ENCODE assay signal across 12 cellular contexts in genomic region chr9:131239307-131239975, GRCh38. TPM values are rescaled to one million over a fixed set of nuclear protein-coding genes. Genes with fewer than 3 reads are reported as not detected.
A peak's percentile ranks its signal among the peaks of the same experiment; 100 is the strongest.
DNase-seq lines count a peak whose midpoint lies in the region; FAIRE-seq and TF ChIP-seq lines count a peak whose summit lies in the region.
"Had no signal": no experiment of that assay in that cellular context is flagged by ENCODE, and none has a peak within 500 bp of the region (broad histone marks: within the 10 kb centered on the region; RNA-seq: fewer than 3 reads in every experiment).

No MANE protein-coding gene starts in this region.

- peak overlapping the region; percentile 4; the same call in 1 of the 2 replicates for H2BK12ac ChIP-seq in H1 (ENCODE audit: low read depth, low read length)

- H4K20me1 ChIP-seq in H1 (replicated peaks in 1 of 2; ENCODE audit: control insufficient read depth in 1 of 2, insufficient read depth in 2 of 2, low read length in 2 of 2) (no peaks in the 10 kb centered on the region), osteoblast (ENCODE audit: insufficient read depth, low read length) (no peaks in the 10 kb centered on the region)

- H3K4me1 ChIP-seq in H1 (replicated peaks in 1 of 4; ENCODE audit: control insufficient read depth in 3 of 4, insufficient read depth in 4 of 4, low read length in 3 of 4) (peaks cover 0 to 20% (median 16%) of the 10 kb centered on the region in 4 experiments; a peak in 6 of 7 replicates), osteoblast (ENCODE audit: insufficient read depth, low read length) (peaks cover 18% of the 10 kb centered on the region)

- intact Hi-C loops in activated CD4-positive, alpha-beta T cell treated with anti-CD3 and anti-CD28 coated beads, Interleukin-2, amount 10 ng/mL, durations not matched to agents 24 days and 14 days (cut with micrococcal nuclease): no loop called here

- H3K4me3 ChIP-seq in H1 (ENCODE audit: extremely low read depth in 1 of 4, insufficient read depth in 2 of 4, low read depth in 3 of 4, low read length in 4 of 4) (no peak overlapping the region), osteoblast (ENCODE audit: insufficient read depth, low read length) (no peak overlapping the region)
- H3K4me3 ChIP-seq: mucosa of descending colon, skin epidermis had no signal

- no peak overlapping the region for H4K91ac ChIP-seq in H1 (replicated peaks; ENCODE audit: insufficient read length, low read length)

- WGBS in H1 (ENCODE audit: extremely low coverage in 1 of 2, insufficient coverage in 1 of 2, insufficient read length in 1 of 2, insufficient replicate concordance in 2 of 2, low coverage in 1 of 2, low lambda C conversion rate in 2 of 2, missing lambda C conversion rate in 1 of 2), 2 experiments: 92% methylated on average over 18 of the region's 18 CpGs; no CpG with 5 or more reads in 1 of the 2 experiments

- no peak overlapping the region; the same call in 1 of the 2 replicates for H4K8ac ChIP-seq in H1 (ENCODE audit: extremely low read depth, insufficient read depth, low read length)

- no peak for TF ChIP-seq RAD21 in H1 (IDR thresholded peaks at IDR 0.05 in 1 of 2, conservative IDR thresholded peaks at IDR 0.05 in 1 of 2; ENCODE audit: low read depth in 2 of 2, low read length in 2 of 2)

- peaks cover 22% of the 10 kb centered on the region for H3K4me1 Mint-ChIP-seq in activated CD4-positive, alpha-beta T cell treated with anti-CD3 and anti-CD28 coated beads, Interleukin-2, amount 10 ng/mL, durations not matched to agents 24 days and 14 days

- TF ChIP-seq POLR2A in H1 (IDR thresholded peaks at IDR 0.05; ENCODE audit: control extremely low read depth in 1 of 2, low read depth in 2 of 2, low read length in 2 of 2): no peak

- H4K5ac ChIP-seq in H1 (ENCODE audit: insufficient read length, low read depth, low read length): no peak overlapping the region

- H2BK15ac ChIP-seq in H1 (ENCODE audit: low read length): peak overlapping the region; percentile 89; the same call in 1 of the 2 replicates

- no peaks in the 10 kb centered on the region for H3K27me3 Mint-ChIP-seq in activated CD4-positive, alpha-beta T cell treated with anti-CD3 and anti-CD28 coated beads, Interleukin-2, amount 10 ng/mL, durations not matched to agents 24 days and 14 days

- H3K56ac ChIP-seq in H1 (replicated peaks; ENCODE audit: insufficient read length, low read depth, low read length): no peak overlapping the region

- peak overlapping the region; percentile 48; the same call in 1 of the 2 replicates for H3K18ac ChIP-seq in H1 (ENCODE audit: extremely low read depth, low read length)

- DNase-seq in activated CD4-positive, alpha-beta T cell treated with anti-CD3 and anti-CD28 coated beads, Interleukin-2, amount 10 ng/mL, durations not matched to agents 24 days and 14 days: no peak
- DNase-seq in activated CD4-positive, alpha-beta T cell treated with anti-CD3 and anti-CD28 coated beads, Interleukin-2, amount 50 U/mL, for 48 hours: no peak
- DNase-seq in NCI-H2171 treated with DMSO at 0.1 percent for 48 hours (lab: John Stamatoyannopoulos, UW) (peak; percentile 81), H1 (ENCODE audit: low read depth in 1 of 2, low spot score in 2 of 2) (no peak), osteoblast (ENCODE audit: insufficient read length, low spot score, missing footprints) (peak; percentile 63), NCI-H1694 treated with DMSO at 0.1 percent for 48 hours (lab: John Stamatoyannopoulos, UW) (no peak), dermis blood vessel endothelial cell (no peak)
- no peak for DNase-seq in NK-92 treated with Interleukin-12 subunit alpha and Interleukin-12 subunit beta, amount 100 ng/mL, for 24 hours (lab: John Stamatoyannopoulos, UW)
- DNase-seq: HCEC 1CT, mucosa of descending colon, NCI-H146 had no signal

- FAIRE-seq in H1 (lab: Jason Lieb, UNC): no peak

- H2AK5ac ChIP-seq in H1 (ENCODE audit: low read depth, low read length): no peak overlapping the region

- H3K9me3 Mint-ChIP-seq in activated CD4-positive, alpha-beta T cell treated with anti-CD3 and anti-CD28 coated beads, Interleukin-2, amount 10 ng/mL, durations not matched to agents 24 days and 14 days: no peaks in the 10 kb centered on the region

- H3K9me3 ChIP-seq in H1 (ENCODE audit: insufficient read depth in 2 of 2, low read depth in 1 of 2, low read length in 1 of 2): peaks cover 0 to 5% of the 10 kb centered on the region in 2 experiments; a peak in 1 of 4 replicates
- no peaks in the 10 kb centered on the region for H3K9me3 ChIP-seq in osteoblast (ENCODE audit: low read depth, low read length)
- H3K9me3 ChIP-seq: mucosa of descending colon had no signal

- peak overlapping the region; percentile 66; the same call in 1 of the 2 replicates for H2BK5ac ChIP-seq in H1 (ENCODE audit: low read depth, low read length)

- no peak overlapping the region for H3K4ac ChIP-seq in H1 (replicated peaks; ENCODE audit: insufficient read length, low read depth, low read length)

- H3K9ac ChIP-seq in H1 (replicated peaks in 1 of 4; ENCODE audit: extremely low read depth in 1 of 4, low read depth in 3 of 4, low read length in 3 of 4): no peak overlapping the region

- 0 out of 8 replicates have a peak, but pooled peaks cover 0 to 5% (median 1%) of the 10 kb centered on the region in 4 experiments for H3K36me3 ChIP-seq in H1 (ENCODE audit: control insufficient read depth in 2 of 4, insufficient read depth in 4 of 4, low read length in 3 of 4)
- peaks cover 3% of the 10 kb centered on the region for H3K36me3 ChIP-seq in osteoblast (ENCODE audit: insufficient read depth, low read length)

- TF ChIP-seq CTCF in H1 (IDR thresholded peaks at IDR 0.05; ENCODE audit: control extremely low read depth in 1 of 3, insufficient read depth in 1 of 3, low read depth in 1 of 3, low read length in 3 of 3) (no peak), osteoblast (IDR thresholded peaks at IDR 0.05; ENCODE audit: extremely low read depth, low read depth, low read length) (no peak)

- H3K79me2 ChIP-seq in H1 (ENCODE audit: control insufficient read depth in 1 of 2, insufficient read depth in 2 of 2, low read length in 2 of 2) (no peaks in the 10 kb centered on the region), osteoblast (ENCODE audit: insufficient read depth, low read length) (no peaks in the 10 kb centered on the region)

- no peak overlapping the region for H2BK20ac ChIP-seq in H1 (ENCODE audit: low read length)

- H3K23me2 ChIP-seq in H1 (ENCODE audit: low read depth, low read length): no peaks in the 10 kb centered on the region

- POLR2A ChIA-PET in H1 (lab: Charles Lee; ENCODE audit: partially characterized antibody): interaction anchor here (1.3 to 4.3 kb wide), 4 partner anchors 10 to 36 kb away, joined by 3 to 18 read pairs (median 4); no protein-coding TSS in a partner anchor

- H3K27ac ChIP-seq in H1 (ENCODE audit: low read depth, low read length): no peak overlapping the region
- H3K27ac ChIP-seq in osteoblast (ENCODE audit: low read depth, low read length): no peak overlapping the region

- no peaks in the 10 kb centered on the region for H3K79me1 ChIP-seq in H1 (ENCODE audit: low read depth, low read length)

- no peaks in the 10 kb centered on the region for H3K27me3 ChIP-seq in H1 (replicated peaks in 1 of 4; ENCODE audit: control insufficient read depth in 3 of 4, extremely low read depth in 1 of 4, insufficient read depth in 3 of 4, low read length in 3 of 4)
- H3K27me3 ChIP-seq in osteoblast (ENCODE audit: insufficient read depth, low read length): no peaks in the 10 kb centered on the region

- H3K36me3 Mint-ChIP-seq in activated CD4-positive, alpha-beta T cell treated with anti-CD3 and anti-CD28 coated beads, Interleukin-2, amount 10 ng/mL, durations not matched to agents 24 days and 14 days (ENCODE audit: low read depth): peaks cover 19% of the 10 kb centered on the region

- peak overlapping the region; percentile 84 for H3K27ac Mint-ChIP-seq in activated CD4-positive, alpha-beta T cell treated with anti-CD3 and anti-CD28 coated beads, Interleukin-2, amount 10 ng/mL, durations not matched to agents 24 days and 14 days

- no peak for TF ChIP-seq EP300 in H1 (IDR thresholded peaks at IDR 0.05; ENCODE audit: borderline replicate concordance in 1 of 2, low read depth in 2 of 2, low read length in 2 of 2)

- H2AFZ ChIP-seq in H1 (ENCODE audit: low read length) (no peak overlapping the region), osteoblast (ENCODE audit: low read length) (no peak overlapping the region)

- H2BK120ac ChIP-seq in H1 (replicated peaks; ENCODE audit: low read depth, low read length): no peak overlapping the region

- H3K4me3 Mint-ChIP-seq in activated CD4-positive, alpha-beta T cell treated with anti-CD3 and anti-CD28 coated beads, Interleukin-2, amount 10 ng/mL, durations not matched to agents 24 days and 14 days: no peak overlapping the region

- H3K14ac ChIP-seq in H1 (ENCODE audit: insufficient read length): no peak overlapping the region

- H3K23ac ChIP-seq in H1 (ENCODE audit: insufficient read length): no peak overlapping the region

- CTCF ChIA-PET in H1 (lab: Charles Lee; ENCODE audit: partially characterized antibody): interaction anchor here (0.8 to 2.8 kb wide), 2 partner anchors 97 to 143 kb away, joined by 3 to 17 read pairs; no protein-coding TSS in a partner anchor

- no peak overlapping the region for H3K4me2 ChIP-seq in H1 (ENCODE audit: insufficient read depth in 1 of 2, low read depth in 2 of 2, low read length in 2 of 2)
- H3K4me2 ChIP-seq in osteoblast (ENCODE audit: insufficient read depth, low read length): no peak overlapping the region

RNA-seq across cellular contexts. Expression of gene FAM78A, which starts 36.9 kb away (rescaled TPM):
- total RNA-seq in activated CD4-positive, alpha-beta T cell treated with anti-CD3 and anti-CD28 coated beads, Interleukin-2, amount 10 ng/mL, durations not matched to agents 24 days and 14 days: 51.6 and 55.1 TPM in 2 replicates
- total RNA-seq in H1 (2021; fragmentation: NEBNext Ultra II Directional; extraction: Animal tissue kit (Norgen Biotek cat#: 25700)): 3.1 and 3.5 TPM in 2 replicates
- polyA plus RNA-seq in H1 (2011; rRNA removed): 3.1 and 4.1 TPM in 2 replicates
- 2.5 TPM for polyA plus RNA-seq in H1 (2011; cell fraction: cytosol; rRNA removed)
- polyA plus RNA-seq in H1 (2011; cell fraction: nucleus; rRNA removed): 5.1 TPM
- polyA plus RNA-seq in H1 (2012, experiment 1 of 2): 2.3 to 3.0 TPM (median 2.9 TPM) in 4 replicates
- polyA plus RNA-seq in H1 (2012, experiment 2 of 2): 3.0 TPM
- polyA plus RNA-seq in H1 (2013, experiment 1 of 2): 1.2 TPM
- polyA plus RNA-seq in H1 (2013, experiment 2 of 2): 1.4 TPM
- 3.0 and 3.1 TPM in 2 replicates for polyA minus RNA-seq in H1 (2011; rRNA and poly(A)+ RNA removed)
- polyA minus RNA-seq in H1 (2011; cell fraction: cytosol; rRNA and poly(A)+ RNA removed): 2.4 TPM
- polyA minus RNA-seq in H1 (2011; cell fraction: nucleus; rRNA and poly(A)+ RNA removed): 1.7 TPM
- 0.36 and 0.59 TPM in 2 replicates for total RNA-seq in osteoblast
- 9.9 and 12.4 TPM in 2 replicates for total RNA-seq in dermis blood vessel endothelial cell

RNA-seq across cellular contexts. Expression of gene PLPP7, which starts 50.1 kb away (rescaled TPM):
- total RNA-seq in activated CD4-positive, alpha-beta T cell treated with anti-CD3 and anti-CD28 coated beads, Interleukin-2, amount 10 ng/mL, durations not matched to agents 24 days and 14 days: not detected in 2 replicates
- total RNA-seq in H1 (2021; fragmentation: NEBNext Ultra II Directional; extraction: Animal tissue kit (Norgen Biotek cat#: 25700)): 3.4 TPM in 2 replicates
- polyA plus RNA-seq in H1 (2011; rRNA removed): 3.9 and 5.0 TPM in 2 replicates
- 4.2 TPM for polyA plus RNA-seq in H1 (2011; cell fraction: cytosol; rRNA removed)
- polyA plus RNA-seq in H1 (2011; cell fraction: nucleus; rRNA removed): 3.9 TPM
- polyA plus RNA-seq in H1 (2012, experiment 1 of 2): 2.0 to 3.0 TPM (median 2.6 TPM) in 4 replicates
- 4.4 TPM for polyA plus RNA-seq in H1 (2012, experiment 2 of 2)
- polyA plus RNA-seq in H1 (2013, experiment 1 of 2): 1.6 TPM
- polyA plus RNA-seq in H1 (2013, experiment 2 of 2): 1.5 TPM
- 2.3 TPM in 2 replicates for polyA minus RNA-seq in H1 (2011; rRNA and poly(A)+ RNA removed)
- polyA minus RNA-seq in H1 (2011; cell fraction: cytosol; rRNA and poly(A)+ RNA removed): 3.4 TPM
- 4.0 TPM for polyA minus RNA-seq in H1 (2011; cell fraction: nucleus; rRNA and poly(A)+ RNA removed)
- 16.3 and 18.0 TPM in 2 replicates for total RNA-seq in osteoblast
- 4.7 and 6.0 TPM in 2 replicates for total RNA-seq in dermis blood vessel endothelial cell

Comparison
In these comparisons a context has a peak if more than half of its experiments do, and no peak if none do; other contexts are left out.
1. DNase-seq: peak in NCI-H2171 treated with DMSO at 0.1 percent for 48 hours (single experiment) and osteoblast (single experiment); none in activated CD4-positive, alpha-beta T cell treated with anti-CD3 and anti-CD28 coated beads, Interleukin-2, amount 10 ng/mL, durations not matched to agents 24 days and 14 days (single experiment), activated CD4-positive, alpha-beta T cell treated with anti-CD3 and anti-CD28 coated beads, Interleukin-2, amount 50 U/mL, for 48 hours (0 of 2), H1 (0 of 2), NCI-H1694 treated with DMSO at 0.1 percent for 48 hours (single experiment), dermis blood vessel endothelial cell (single experiment) and NK-92 treated with Interleukin-12 subunit alpha and Interleukin-12 subunit beta, amount 100 ng/mL, for 24 hours (single experiment).